Comparison of ENCODE assay signal across 21 cellular contexts in genomic region chr3:174891524-174892203, GRCh38. TPM values are rescaled to one million over a fixed set of nuclear protein-coding genes. Genes with fewer than 3 reads are reported as not detected.
DNase-seq lines count a peak whose midpoint lies in the region; ATAC-seq and TF ChIP-seq lines count a peak whose summit lies in the region.
"Had no signal": no experiment of that assay in that cellular context is flagged by ENCODE, and none has a peak within 500 bp of the region (broad histone marks: within the 10 kb centered on the region; RNA-seq: fewer than 3 reads in every experiment).

No MANE protein-coding gene starts in this region.

- H3K9me3 ChIP-seq in NT2/D1 (ENCODE audit: insufficient read depth, low read length) (no peaks in the 10 kb centered on the region), lung (ENCODE audit: control insufficient read depth in 2 of 2, insufficient read depth in 1 of 2, low read length in 1 of 2) (no peaks in the 10 kb centered on the region)
- H3K9me3 ChIP-seq: esophagus squamous epithelium, ovary, testis had no signal

- H3K27me3 ChIP-seq in NT2/D1 (ENCODE audit: insufficient read depth, insufficient read length) (no peaks in the 10 kb centered on the region), lung (ENCODE audit: control insufficient read depth, insufficient read depth) (no peaks in the 10 kb centered on the region)
- H3K27me3 ChIP-seq: esophagus squamous epithelium, ovary, testis had no signal

- DNase-seq in ELR (ENCODE audit: low read depth) (peak; percentile 29), NT2/D1 (ENCODE audit: low read depth, low spot score) (peak; percentile 11), epithelial cell of proximal tubule (ENCODE audit: low read depth) (no peak), lung (ENCODE audit: low spot score) (peak; percentile 58), HCEC 1CT (no peak), C1 segment of cervical spinal cord (lab: John Stamatoyannopoulos, UW) (no peak), NCI-H446 (lab: John Stamatoyannopoulos, UW) (no peak), NCI-H1092 treated with DMSO at 0.1 percent for 48 hours (lab: John Stamatoyannopoulos, UW) (no peak)
- DNase-seq: activated CD4-positive, alpha-beta T cell treated with anti-CD3 and anti-CD28 coated beads for 36 hours; activated CD8-positive, alpha-beta memory T cell treated with anti-CD3 and anti-CD28 coated beads, Interleukin-2, amount 50 U/mL, for 4 hours; activated gamma-delta T cell treated with Interleukin-2 at 50 U/mL for 16 hours; AML-193; anterior cingulate cortex; Calu3; esophagus squamous epithelium; left cardiac atrium; NCI-H1092; ovary; SHP77; stimulated activated CD4-positive, alpha-beta T cell treated with anti-CD3 and anti-CD28 coated beads, Interleukin-4, amount 100 ng/mL, for 4 hours; testis had no signal

- 79 to 83% methylated on average over 6 of the region's 6 CpGs for WGBS in lung, 2 donors

- no peak overlapping the region for H3K4me3 ChIP-seq in NT2/D1 (ENCODE audit: insufficient read length, low read depth)
- no peak overlapping the region for H3K4me3 ChIP-seq in epithelial cell of proximal tubule (ENCODE audit: low read depth, low read length)
- H3K4me3 ChIP-seq in lung = no peak overlapping the region
- H3K4me3 ChIP-seq: esophagus squamous epithelium, ovary, testis had no signal

- ATAC-seq in lung (ENCODE audit: insufficient read depth, low FRiP score) = peak; percentile 72
- ATAC-seq: activated CD4-positive, alpha-beta T cell treated with anti-CD3 and anti-CD28 coated beads for 36 hours; left cardiac atrium had no signal

- H3K4me1 ChIP-seq in NT2/D1 (ENCODE audit: insufficient read depth, insufficient read length) (no peaks in the 10 kb centered on the region), lung (ENCODE audit: control insufficient read depth in 2 of 2, insufficient read depth in 2 of 2, low read length in 2 of 2) (no peaks in the 10 kb centered on the region)
- H3K4me1 ChIP-seq: testis had no signal

- TF ChIP-seq CTCF in epithelial cell of proximal tubule (conservative IDR thresholded peaks at IDR 0.05; ENCODE audit: low read depth, low read length) = peak; percentile 18
- TF ChIP-seq CTCF in lung (IDR thresholded peaks at IDR 0.05; ENCODE audit: control extremely low read depth, extremely low read depth) = no peak

- H3K27ac ChIP-seq in lung (ENCODE audit: low read depth in 1 of 2, low read length in 1 of 2) = no peak overlapping the region
- H3K27ac ChIP-seq: esophagus squamous epithelium, ovary, testis had no signal

- H3K36me3 ChIP-seq in NT2/D1 (ENCODE audit: insufficient read depth, insufficient read length, low read length) (no peaks in the 10 kb centered on the region), lung (ENCODE audit: control insufficient read depth in 2 of 2, insufficient read depth in 2 of 2, low read length in 2 of 2) (no peaks in the 10 kb centered on the region)
- H3K36me3 ChIP-seq: esophagus squamous epithelium, ovary had no signal

- no peak overlapping the region for H3K9ac ChIP-seq in NT2/D1 (ENCODE audit: insufficient read length, low read depth)

RNA-seq across cellular contexts. Expression of gene NAALADL2, which starts 32.5 kb away (rescaled TPM):
- total RNA-seq in epithelial cell of proximal tubule = 1.0 and 2.9 TPM in 2 replicates
- total RNA-seq in lung = 10 to 100 TPM in 1 of 2 donors, 1 to 10 TPM in 1; 8.5 to 46.7 TPM
- under 1 TPM; 0.49 to 0.88 TPM for polyA plus RNA-seq in lung

Comparison
In these comparisons a context has a peak if more than half of its experiments do, and no peak if none do; other contexts are left out.
1. DNase-seq: peak in ELR (single experiment), NT2/D1 (single experiment) and lung (single experiment); none in epithelial cell of proximal tubule (single experiment), HCEC 1CT (single experiment), C1 segment of cervical spinal cord (0 of 14), NCI-H446 (0 of 2) and NCI-H1092 treated with DMSO at 0.1 percent for 48 hours (single experiment).